ENCODE assay signal across 1 cellular context in the genomic region with DNA sequence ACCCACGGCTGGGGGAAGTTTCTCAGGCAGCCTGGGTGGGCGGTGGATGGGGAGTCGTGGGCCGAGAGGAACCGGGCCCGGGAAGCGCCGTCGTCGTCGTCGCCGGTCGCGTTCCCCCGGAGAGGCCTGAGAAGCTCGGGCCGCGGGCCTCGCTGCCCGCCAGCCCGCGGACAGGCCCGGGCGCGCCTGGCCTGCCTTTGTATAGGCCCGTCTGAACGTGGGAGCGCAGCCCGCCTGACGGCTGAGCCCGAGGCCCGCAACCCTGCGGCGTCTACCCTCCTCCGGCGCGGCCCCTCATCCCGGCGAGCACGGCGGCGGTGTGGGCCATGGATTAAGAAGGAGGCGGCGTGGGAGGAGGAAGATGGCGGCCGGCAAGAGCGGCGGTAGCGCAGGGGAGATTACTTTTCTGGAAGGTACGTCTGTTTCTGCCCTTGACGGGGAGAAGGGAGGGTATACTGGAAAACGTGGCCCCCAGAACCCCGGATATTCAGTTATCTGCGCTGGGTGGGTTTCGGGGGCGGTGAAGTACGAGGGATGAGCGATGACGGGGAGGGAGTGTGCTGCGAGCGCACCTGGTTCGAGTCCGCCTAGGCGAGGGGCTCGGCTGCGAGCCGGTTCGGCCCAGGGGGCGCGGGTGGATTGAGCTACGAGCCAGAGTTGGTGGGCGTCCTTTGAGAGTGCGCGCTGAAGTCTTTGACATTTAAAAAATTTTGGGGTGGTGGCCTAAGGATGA.
A peak's percentile ranks its signal among the peaks of the same experiment; 100 is the strongest.
TF ChIP-seq lines count a peak whose summit lies in the region.

No MANE protein-coding gene starts in this region.

TF ChIP-seq in HepG2, 621 proteins besides CTCF, POLR2A, EP300 and RAD21 (continued from another document):
- TF ChIP-seq MEIS2 (CRISPR knock-in tag; IDR thresholded peaks at IDR 0.05) (no peak), MED13 (CRISPR knock-in tag; IDR thresholded peaks at IDR 0.05) (peak; percentile 15; the same call in 1 of the 2 replicates)
- TF ChIP-seq, protein P1, sequence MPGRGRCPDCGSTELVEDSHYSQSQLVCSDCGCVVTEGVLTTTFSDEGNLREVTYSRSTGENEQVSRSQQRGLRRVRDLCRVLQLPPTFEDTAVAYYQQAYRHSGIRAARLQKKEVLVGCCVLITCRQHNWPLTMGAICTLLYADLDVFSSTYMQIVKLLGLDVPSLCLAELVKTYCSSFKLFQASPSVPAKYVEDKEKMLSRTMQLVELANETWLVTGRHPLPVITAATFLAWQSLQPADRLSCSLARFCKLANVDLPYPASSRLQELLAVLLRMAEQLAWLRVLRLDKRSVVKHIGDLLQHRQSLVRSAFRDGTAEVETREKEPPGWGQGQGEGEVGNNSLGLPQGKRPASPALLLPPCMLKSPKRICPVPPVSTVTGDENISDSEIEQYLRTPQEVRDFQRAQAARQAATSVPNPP (CRISPR knock-in tag; IDR thresholded peaks at IDR 0.05): 0 out of 2 replicates have a peak, but pooled peaks have one; percentile 9
- TF ChIP-seq, protein P2, sequence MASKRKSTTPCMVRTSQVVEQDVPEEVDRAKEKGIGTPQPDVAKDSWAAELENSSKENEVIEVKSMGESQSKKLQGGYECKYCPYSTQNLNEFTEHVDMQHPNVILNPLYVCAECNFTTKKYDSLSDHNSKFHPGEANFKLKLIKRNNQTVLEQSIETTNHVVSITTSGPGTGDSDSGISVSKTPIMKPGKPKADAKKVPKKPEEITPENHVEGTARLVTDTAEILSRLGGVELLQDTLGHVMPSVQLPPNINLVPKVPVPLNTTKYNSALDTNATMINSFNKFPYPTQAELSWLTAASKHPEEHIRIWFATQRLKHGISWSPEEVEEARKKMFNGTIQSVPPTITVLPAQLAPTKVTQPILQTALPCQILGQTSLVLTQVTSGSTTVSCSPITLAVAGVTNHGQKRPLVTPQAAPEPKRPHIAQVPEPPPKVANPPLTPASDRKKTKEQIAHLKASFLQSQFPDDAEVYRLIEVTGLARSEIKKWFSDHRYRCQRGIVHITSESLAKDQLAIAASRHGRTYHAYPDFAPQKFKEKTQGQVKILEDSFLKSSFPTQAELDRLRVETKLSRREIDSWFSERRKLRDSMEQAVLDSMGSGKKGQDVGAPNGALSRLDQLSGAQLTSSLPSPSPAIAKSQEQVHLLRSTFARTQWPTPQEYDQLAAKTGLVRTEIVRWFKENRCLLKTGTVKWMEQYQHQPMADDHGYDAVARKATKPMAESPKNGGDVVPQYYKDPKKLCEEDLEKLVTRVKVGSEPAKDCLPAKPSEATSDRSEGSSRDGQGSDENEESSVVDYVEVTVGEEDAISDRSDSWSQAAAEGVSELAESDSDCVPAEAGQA (IDR thresholded peaks at IDR 0.05; ENCODE audit: low read depth): no peak
- TF ChIP-seq, protein P2 (CRISPR knock-in tag; IDR thresholded peaks at IDR 0.05; ENCODE audit: borderline replicate concordance): no peak
- TF ChIP-seq, protein P3, sequence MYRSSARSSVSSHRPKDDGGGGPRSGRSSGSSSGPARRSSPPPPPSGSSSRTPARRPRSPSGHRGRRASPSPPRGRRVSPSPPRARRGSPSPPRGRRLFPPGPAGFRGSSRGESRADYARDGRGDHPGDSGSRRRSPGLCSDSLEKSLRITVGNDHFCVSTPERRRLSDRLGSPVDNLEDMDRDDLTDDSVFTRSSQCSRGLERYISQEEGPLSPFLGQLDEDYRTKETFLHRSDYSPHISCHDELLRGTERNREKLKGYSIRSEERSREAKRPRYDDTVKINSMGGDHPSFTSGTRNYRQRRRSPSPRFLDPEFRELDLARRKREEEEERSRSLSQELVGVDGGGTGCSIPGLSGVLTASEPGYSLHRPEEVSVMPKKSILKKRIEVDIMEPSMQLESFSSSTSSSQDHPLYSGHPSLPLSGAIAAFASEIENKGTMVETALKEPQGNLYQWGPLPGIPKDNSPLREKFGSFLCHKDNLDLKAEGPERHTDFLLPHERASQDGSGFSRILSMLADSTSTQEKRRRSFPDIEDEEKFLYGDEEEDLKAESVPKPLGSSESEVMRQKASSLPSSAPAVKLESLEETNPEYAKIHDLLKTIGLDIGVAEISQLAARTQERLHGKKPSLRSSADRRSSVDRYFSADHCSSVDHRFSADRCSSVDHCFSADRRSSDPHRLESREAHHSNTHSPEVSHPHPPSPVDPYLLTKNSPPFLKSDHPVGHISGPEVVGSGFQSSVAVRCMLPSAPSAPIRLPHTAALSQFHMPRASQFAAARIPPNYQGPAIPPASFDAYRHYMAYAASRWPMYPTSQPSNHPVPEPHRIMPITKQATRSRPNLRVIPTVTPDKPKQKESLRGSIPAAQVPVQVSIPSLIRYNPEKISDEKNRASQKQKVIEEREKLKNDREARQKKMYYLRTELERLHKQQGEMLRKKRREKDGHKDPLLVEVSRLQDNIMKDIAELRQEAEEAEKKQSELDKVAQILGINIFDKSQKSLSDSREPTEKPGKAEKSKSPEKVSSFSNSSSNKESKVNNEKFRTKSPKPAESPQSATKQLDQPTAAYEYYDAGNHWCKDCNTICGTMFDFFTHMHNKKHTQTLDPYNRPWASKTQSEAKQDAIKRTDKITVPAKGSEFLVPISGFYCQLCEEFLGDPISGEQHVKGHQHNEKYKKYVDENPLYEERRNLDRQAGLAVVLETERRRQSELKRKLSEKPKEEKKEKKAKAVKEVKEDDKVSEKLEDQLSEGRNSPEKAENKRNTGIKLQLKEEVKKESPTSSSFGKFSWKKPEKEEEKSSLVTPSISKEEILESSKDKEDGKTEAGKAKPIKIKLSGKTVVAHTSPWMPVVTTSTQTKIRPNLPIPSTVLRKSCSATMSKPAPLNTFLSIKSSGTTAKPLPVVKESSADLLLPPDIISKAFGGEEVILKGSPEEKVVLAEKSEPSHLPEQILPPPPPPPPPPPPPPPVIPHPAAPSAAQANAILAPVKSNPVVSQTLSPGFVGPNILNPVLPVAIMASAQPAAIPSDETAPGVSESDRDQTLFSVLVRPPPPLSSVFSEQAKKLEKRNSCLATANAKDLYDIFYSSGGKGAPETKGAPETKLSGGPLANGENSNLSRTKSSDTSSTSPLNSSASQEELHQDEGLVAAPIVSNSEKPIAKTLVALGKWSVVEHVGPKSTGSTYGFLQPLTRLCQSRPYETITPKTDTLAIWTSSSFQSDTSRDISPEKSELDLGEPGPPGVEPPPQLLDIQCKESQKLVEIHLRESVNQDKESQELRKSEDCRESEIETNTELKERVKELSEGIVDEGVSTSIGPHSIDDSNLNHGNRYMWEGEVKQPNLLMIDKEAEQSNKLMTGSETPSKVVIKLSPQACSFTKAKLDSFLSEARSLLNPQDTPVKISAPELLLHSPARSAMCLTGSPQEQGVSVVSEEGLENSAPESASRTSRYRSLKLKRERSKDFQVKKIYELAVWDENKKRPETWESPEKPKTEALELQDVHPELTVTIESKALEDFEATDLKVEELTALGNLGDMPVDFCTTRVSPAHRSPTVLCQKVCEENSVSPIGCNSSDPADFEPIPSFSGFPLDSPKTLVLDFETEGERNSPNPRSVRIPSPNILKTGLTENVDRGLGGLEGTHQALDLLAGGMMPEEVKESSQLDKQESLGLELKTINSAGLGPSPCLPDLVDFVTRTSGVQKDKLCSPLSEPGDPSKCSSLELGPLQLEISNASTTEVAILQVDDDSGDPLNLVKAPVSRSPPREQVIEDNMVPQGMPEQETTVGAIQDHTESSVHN (CRISPR knock-in tag; IDR thresholded peaks at IDR 0.05): no peak
